Comparison of ENCODE assay signal across 22 cellular contexts in genomic region chr4:131061734-131062133, GRCh38.
"Had no signal": no experiment of that assay in that cellular context is flagged by ENCODE, and none has a peak within 500 bp of the region (broad histone marks: within the 10 kb centered on the region; RNA-seq: fewer than 3 reads in every experiment).

No MANE protein-coding gene starts in this region.

- H3K36me3 ChIP-seq: MG63, Peyer's patch, SJCRH30 had no signal

- ATAC-seq: Right ventricle myocardium inferior, SK-N-SH treated with all-trans-retinoic acid at 6 μM for 48 hours had no signal

- H3K27ac ChIP-seq: PC-9, Peyer's patch, SJCRH30 had no signal

- H3K4me2 ChIP-seq: PC-9 had no signal

- H3K27me3 ChIP-seq: MG63, Peyer's patch, SJCRH30 had no signal

- H3K4me3 ChIP-seq: MG63, PC-9, Peyer's patch, SJCRH30 had no signal

- DNase-seq: Karpas-422, KG1, MG63, NCI-H1092 treated with DMSO at 0.1 percent for 48 hours, NCI-H1436, NCI-H187, NCI-H2029, NCI-H2081 treated with DMSO at 0.1 percent for 48 hours, NCI-H2171, NCI-H226, NCI-H446, NCI-H510A, NCI-H524 treated with DMSO at 0.1 percent for 48 hours, NCI-H69, NCI-H774, PC-9, Peyer's patch, SHP77 treated with DMSO at 0.1 percent for 48 hours, SJCRH30, T-helper 1 cell had no signal

- H2AFZ ChIP-seq: PC-9 had no signal

- H3K4me1 ChIP-seq: Peyer's patch, SJCRH30 had no signal

- H3K9me3 ChIP-seq: MG63, SJCRH30 had no signal
